ENCODE assay signal across 34 cellular contexts in the genomic region with DNA sequence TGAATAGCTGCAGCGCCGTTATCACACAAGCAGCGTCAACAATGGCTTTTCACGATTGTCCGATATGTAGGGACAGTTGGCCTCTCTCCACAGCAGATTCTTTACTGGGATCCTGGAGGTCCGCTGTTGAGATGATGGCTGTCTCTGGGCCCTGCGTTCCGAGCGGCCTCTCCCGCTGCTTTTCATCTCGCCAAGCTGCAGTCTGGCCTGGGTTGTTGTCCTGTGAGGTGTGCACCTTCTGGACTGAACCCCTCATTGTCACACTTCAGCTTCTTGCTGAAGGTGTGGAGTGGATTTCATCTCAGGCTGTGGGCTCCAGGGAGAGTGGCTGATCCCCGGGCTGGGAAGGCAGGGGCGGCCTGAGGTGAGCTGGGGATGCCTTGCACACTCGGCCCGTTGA. TPM values are rescaled to one million over a fixed set of nuclear protein-coding genes. Genes with fewer than 3 reads are reported as not detected.
A peak's percentile ranks its signal among the peaks of the same experiment; 100 is the strongest.
DNase-seq lines count a peak whose midpoint lies in the region; ATAC-seq and TF ChIP-seq lines count a peak whose summit lies in the region.
"Had no signal": no experiment of that assay in that cellular context is flagged by ENCODE, and none has a peak within 500 bp of the region (broad histone marks: within the 10 kb centered on the region; RNA-seq: fewer than 3 reads in every experiment).

No MANE protein-coding gene starts in this region.

- H3K9me3 ChIP-seq in right cardiac atrium (ENCODE audit: control insufficient read depth, low read length): no peaks in the 10 kb centered on the region
- H3K9me3 ChIP-seq in left ventricle myocardium inferior (replicated peaks): no peaks in the 10 kb centered on the region
- H3K9me3 ChIP-seq: ascending aorta, Caco-2, ovary, upper lobe of right lung had no signal

- H3K9me3 Mint-ChIP-seq in central memory CD8-positive, alpha-beta T cell: no peaks in the 10 kb centered on the region
- H3K9me3 Mint-ChIP-seq in progenitor cell of endocrine pancreas (ENCODE audit: low read depth): no peaks in the 10 kb centered on the region
- H3K9me3 Mint-ChIP-seq: activated CD4-positive, alpha-beta T cell treated with anti-CD3 and anti-CD28 coated beads, Interleukin-2, amount 10 ng/mL, durations not matched to agents 7 days and 5 days; activated naive CD4-positive, alpha-beta T cell treated with anti-CD3 and anti-CD28 coated beads, Interleukin-2, amount 10 ng/mL, durations not matched to agents 7 days and 5 days; activated T-cell treated with anti-CD3 and anti-CD28 coated beads, Interleukin-2, amount 50 U/mL, for 4 hours; memory B cell had no signal

- H3K27me3 ChIP-seq in right cardiac atrium (ENCODE audit: control insufficient read depth, insufficient read depth) (no peaks in the 10 kb centered on the region), left ventricle myocardium inferior (ENCODE audit: low read depth) (no peaks in the 10 kb centered on the region)
- H3K27me3 ChIP-seq: ascending aorta, cardiac muscle cell, foreskin keratinocyte, ovary, upper lobe of right lung had no signal

- TF ChIP-seq CTCF in left ventricle myocardium inferior (IDR thresholded peaks at IDR 0.05; ENCODE audit: borderline replicate concordance) (no peak), progenitor cell of endocrine pancreas (IDR thresholded peaks at IDR 0.05; ENCODE audit: unreplicated experiment) (no peak), omental fat pad (IDR thresholded peaks at IDR 0.05) (no peak)

- ATAC-seq in right cardiac atrium: no peak
- no peak for ATAC-seq in central memory CD8-positive, alpha-beta T cell (replicated peaks; ENCODE audit: extremely low read depth, poor library complexity, severe bottlenecking)
- no peak for ATAC-seq in GM18858 (IDR thresholded peaks at IDR 0.05; ENCODE audit: unreplicated experiment)
- no peak for ATAC-seq in omental fat pad (ENCODE audit: low FRiP score)
- ATAC-seq: activated T-cell treated with anti-CD3 and anti-CD28 coated beads, Interleukin-2, amount 50 U/mL, for 4 hours; esophagus mucosa; foreskin keratinocyte; HCT116; upper lobe of right lung had no signal

- H3K4me3 ChIP-seq in right cardiac atrium (ENCODE audit: low read length) (no peak overlapping the region), left ventricle myocardium inferior (no peak overlapping the region)
- H3K4me3 ChIP-seq: ascending aorta, cardiac muscle cell, ovary, smooth muscle cell, upper lobe of right lung had no signal

- H3K27ac ChIP-seq in right cardiac atrium (ENCODE audit: low read length): no peak overlapping the region
- no peak overlapping the region for H3K27ac ChIP-seq in left ventricle myocardium inferior (replicated peaks)
- H3K27ac ChIP-seq: ascending aorta, cardiac muscle cell, foreskin keratinocyte, ovary, upper lobe of right lung, WERI-Rb-1 had no signal

- DNase-seq in right cardiac atrium: peak in 2 of 3 donors; percentile 32 to 48
- DNase-seq in left ventricle myocardium inferior: no peak
- peak; percentile 14 for DNase-seq in HuH-7.5 (ENCODE audit: low spot score)
- DNase-seq in central memory CD8-positive, alpha-beta T cell (ENCODE audit: low spot score in 2 of 2): no peak
- DNase-seq in progenitor cell of endocrine pancreas (ENCODE audit: low spot score, unreplicated experiment): no peak
- no peak for DNase-seq in omental fat pad (ENCODE audit: low spot score)
- no peak for DNase-seq in DMS 273 treated with DMSO at 0.1 percent for 48 hours (lab: John Stamatoyannopoulos, UW)
- DNase-seq: activated CD4-positive, alpha-beta T cell treated with anti-CD3 and anti-CD28 coated beads, Interleukin-2, amount 10 ng/mL, durations not matched to agents 7 days and 5 days; activated naive CD4-positive, alpha-beta T cell treated with anti-CD3 and anti-CD28 coated beads, Interleukin-2, amount 10 ng/mL, durations not matched to agents 7 days and 5 days; activated T-cell treated with anti-CD3 and anti-CD28 coated beads, Interleukin-2, amount 50 U/mL, for 4 hours; Caco-2; cortex of kidney; DMS79; foreskin keratinocyte; Karpas-422; left cardiac atrium; ovary; retina; Right ventricle myocardium superior; stimulated activated CD4-positive, alpha-beta T cell treated with anti-CD3 and anti-CD28 coated beads, Interleukin-1b, Interleukin-23, amount 100 ng/mL, for 48 hours; T-helper 9 cell; upper lobe of right lung; WERI-Rb-1 had no signal

- peak overlapping the region; percentile 50 for H3K4me3 Mint-ChIP-seq in central memory CD8-positive, alpha-beta T cell
- H3K4me3 Mint-ChIP-seq in progenitor cell of endocrine pancreas (ENCODE audit: low read depth): no peak overlapping the region
- H3K4me3 Mint-ChIP-seq: activated naive CD4-positive, alpha-beta T cell treated with anti-CD3 and anti-CD28 coated beads, Interleukin-2, amount 10 ng/mL, durations not matched to agents 7 days and 5 days had no signal

- H3K27me3 Mint-ChIP-seq in central memory CD8-positive, alpha-beta T cell: no peaks in the 10 kb centered on the region
- H3K27me3 Mint-ChIP-seq in progenitor cell of endocrine pancreas: no peaks in the 10 kb centered on the region
- H3K27me3 Mint-ChIP-seq: activated CD4-positive, alpha-beta T cell treated with anti-CD3 and anti-CD28 coated beads, Interleukin-2, amount 10 ng/mL, durations not matched to agents 7 days and 5 days; activated naive CD4-positive, alpha-beta T cell treated with anti-CD3 and anti-CD28 coated beads, Interleukin-2, amount 10 ng/mL, durations not matched to agents 7 days and 5 days; memory B cell had no signal

- H3K27ac Mint-ChIP-seq in central memory CD8-positive, alpha-beta T cell (ENCODE audit: low read depth): peak overlapping the region; percentile 65
- H3K27ac Mint-ChIP-seq in progenitor cell of endocrine pancreas: peak overlapping the region; percentile 46
- H3K27ac Mint-ChIP-seq: activated naive CD4-positive, alpha-beta T cell treated with anti-CD3 and anti-CD28 coated beads, Interleukin-2, amount 10 ng/mL, durations not matched to agents 7 days and 5 days; memory B cell had no signal

- no peaks in the 10 kb centered on the region for H3K36me3 ChIP-seq in left ventricle myocardium inferior
- H3K36me3 ChIP-seq: ascending aorta, cardiac muscle cell, ovary had no signal

- peaks cover 89% of the 10 kb centered on the region for H3K4me1 Mint-ChIP-seq in central memory CD8-positive, alpha-beta T cell
- H3K4me1 Mint-ChIP-seq in progenitor cell of endocrine pancreas (ENCODE audit: low read depth): peaks cover 30% of the 10 kb centered on the region

- intact Hi-C loops in right cardiac atrium (cut with DNase I) (loop anchor here in 2 of 4 donors (10.0 kb wide), 2 partner anchors 157 to 387 kb away; a partner anchor contains a TSS), left ventricle myocardium inferior (cut with micrococcal nuclease) (no loop called here)

- WGBS in right cardiac atrium: 56% methylated on average over 15 of the region's 15 CpGs

- peaks cover 31% of the 10 kb centered on the region for H3K36me3 Mint-ChIP-seq in central memory CD8-positive, alpha-beta T cell (ENCODE audit: insufficient read depth)
- peaks cover 3% of the 10 kb centered on the region for H3K36me3 Mint-ChIP-seq in progenitor cell of endocrine pancreas (ENCODE audit: insufficient read depth)

- H3K4me1 ChIP-seq in right cardiac atrium (ENCODE audit: control insufficient read depth, insufficient read depth, low read length) (peaks cover 19% of the 10 kb centered on the region), left ventricle myocardium inferior (peaks cover 96% of the 10 kb centered on the region)
- H3K4me1 ChIP-seq: foreskin keratinocyte had no signal

RNA-seq across cellular contexts. Expression of a gene that starts 9.6 kb away (rescaled TPM):
- total RNA-seq in right cardiac atrium (10 to 100 TPM; 35.2 to 40.0 (median 36.8) TPM), left ventricle myocardium inferior (32.3 TPM), progenitor cell of endocrine pancreas (87.1 and 90.9 TPM in 2 replicates), omental fat pad (100 to 1,000 TPM in 2 of 4 donors, 10 to 100 TPM in 2; 67.3 to 113 (median 96.0) TPM)
- polyA plus RNA-seq in right cardiac atrium: 31.4 TPM

RNA-seq across cellular contexts. Expression of a gene that starts 50.3 kb away (rescaled TPM):
- total RNA-seq in right cardiac atrium: 10 to 100 TPM in 1 of 4 donors, 1 to 10 TPM in 3; 1.5 to 13.7 (median 4.7) TPM
- polyA plus RNA-seq in right cardiac atrium: 2.2 TPM
- total RNA-seq in left ventricle myocardium inferior: 1.2 TPM
- 0.13 and 0.24 TPM in 2 replicates for total RNA-seq in progenitor cell of endocrine pancreas
- 1 to 10 TPM; 1.1 to 1.9 (median 1.3) TPM for total RNA-seq in omental fat pad
- total RNA-seq: A673; activated CD4-positive, alpha-beta T cell treated with anti-CD3 and anti-CD28 coated beads, Interleukin-2, amount 10 ng/mL, durations not matched to agents 7 days and 5 days; activated T-cell treated with anti-CD3 and anti-CD28 coated beads, Interleukin-2, amount 50 U/mL, for 4 hours; foreskin keratinocyte; myocyte; NCI-H460; Right ventricle myocardium superior had no signal
- polyA plus RNA-seq: foreskin keratinocyte had no signal

RNA-seq across cellular contexts. Expression of a gene that starts 54.6 kb away (rescaled TPM):
- total RNA-seq in right cardiac atrium: 1 to 10 TPM; 1.1 to 1.9 (median 1.6) TPM
- polyA plus RNA-seq in right cardiac atrium: 1.1 TPM
- 1.4 TPM for total RNA-seq in left ventricle myocardium inferior
- 20.1 and 20.9 TPM in 2 replicates for total RNA-seq in progenitor cell of endocrine pancreas
- total RNA-seq in omental fat pad: under 1 TPM in 2 of 4 donors, not detected in 2; 0.19 to 0.24 TPM
- total RNA-seq: activated CD4-positive, alpha-beta T cell treated with anti-CD3 and anti-CD28 coated beads, Interleukin-2, amount 10 ng/mL, durations not matched to agents 7 days and 5 days; ascending aorta; esophagus mucosa; subcutaneous adipose tissue; upper lobe of right lung had no signal

Comparison
In these comparisons a context has a peak if more than half of its experiments do, and no peak if none do; other contexts are left out.
1. DNase-seq: peak in right cardiac atrium (2 of 3) and HuH-7.5 (single experiment); none in left ventricle myocardium inferior (single experiment), central memory CD8-positive, alpha-beta T cell (0 of 2), progenitor cell of endocrine pancreas (single experiment), omental fat pad (single experiment) and DMS 273 treated with DMSO at 0.1 percent for 48 hours (single experiment).